Comparison of ENCODE assay signal across 8 cellular contexts in genomic region chr10:78211476-78212110, GRCh38.
DNase-seq lines count a peak whose midpoint lies in the region; ATAC-seq and TF ChIP-seq lines count a peak whose summit lies in the region.

No MANE protein-coding gene starts in this region.

- peak in 1 of 2 experiments; percentile 58 for DNase-seq in Caco-2
- DNase-seq in HL-60 (ENCODE audit: low read depth in 1 of 2, low spot score in 1 of 2): peak in 1 of 2 experiments; percentile 59
- peak; percentile 21 for DNase-seq in T1000 (lab: John Stamatoyannopoulos, UW)
- peak; percentile 39 to 78 for DNase-seq in foreskin fibroblast
- DNase-seq in posterior cingulate gyrus: peak in 8 of 10 donors; percentile 29 to 95 (median 72)
- DNase-seq in activated gamma-delta T cell (lab: John Stamatoyannopoulos, UW): no peak

- POLR2A ChIA-PET in Caco-2 (lab: Charles Lee): no interaction called here

- BruUV-seq in Caco-2 (replicated peaks; lab: Mats Ljungman, UMichigan): no TSS peak

- H3K9me3 Mint-ChIP-seq in Caco-2 (ENCODE audit: unreplicated experiment): no peaks in the 10 kb centered on the region

- no peaks in the 10 kb centered on the region for H3K4me1 ChIP-seq in Caco-2

- H3K27ac ChIP-seq in HL-60 (replicated peaks): no peak overlapping the region

- no peaks in the 10 kb centered on the region for H3K4me1 Mint-ChIP-seq in Caco-2 (ENCODE audit: low read depth, unreplicated experiment)

- ATAC-seq in HG03439 (IDR thresholded peaks at IDR 0.05; ENCODE audit: unreplicated experiment) (no peak), HG02973 (IDR thresholded peaks at IDR 0.05; ENCODE audit: unreplicated experiment) (no peak)

- no peaks in the 10 kb centered on the region for H3K9me3 ChIP-seq in Caco-2

- H3K36me3 Mint-ChIP-seq in Caco-2 (ENCODE audit: insufficient read depth, unreplicated experiment): no peaks in the 10 kb centered on the region

- no peak overlapping the region for H3K4me3 ChIP-seq in Caco-2 (ENCODE audit: low read depth, low read length)
- no peak overlapping the region for H3K4me3 ChIP-seq in HL-60 (replicated peaks; ENCODE audit: insufficient read depth, low read length)
- no peak overlapping the region for H3K4me3 ChIP-seq in foreskin fibroblast (ENCODE audit: low read depth in 1 of 2, low read length in 2 of 2)

- H3K27me3 ChIP-seq in Caco-2 (replicated peaks; ENCODE audit: control insufficient read depth, insufficient read depth, low read length) (no peaks in the 10 kb centered on the region; the same call in 1 of the 2 replicates), HL-60 (ENCODE audit: insufficient read depth, poor library complexity, severe bottlenecking) (no peaks in the 10 kb centered on the region)

- TF ChIP-seq CTCF in Caco-2 (IDR thresholded peaks at IDR 0.05; ENCODE audit: insufficient read depth in 1 of 2, low read depth in 1 of 2, low read length in 1 of 2, severe bottlenecking in 1 of 2, unreplicated experiment in 1 of 2): peak; percentile 36 to 75
- TF ChIP-seq CTCF in HL-60 (IDR thresholded peaks at IDR 0.05; ENCODE audit: insufficient read depth, low read length): peak; percentile 56
- TF ChIP-seq CTCF in foreskin fibroblast (IDR thresholded peaks at IDR 0.05; ENCODE audit: low read depth, low read length): peak; percentile 75

- H3K4me3 Mint-ChIP-seq in Caco-2 (ENCODE audit: unreplicated experiment): no peak overlapping the region

- H3K36me3 ChIP-seq in Caco-2 (ENCODE audit: control insufficient read depth, insufficient read depth, low read length): no peaks in the 10 kb centered on the region

- H3K27ac Mint-ChIP-seq in Caco-2 (ENCODE audit: unreplicated experiment): no peak overlapping the region

- no peaks in the 10 kb centered on the region for H3K27me3 Mint-ChIP-seq in Caco-2 (ENCODE audit: insufficient read depth, unreplicated experiment)

- intact Hi-C loops in Caco-2 (cut with micrococcal nuclease; ENCODE audit: unreplicated experiment): loop anchor here (1.0 to 5.0 kb wide), 3 partner anchors 91 to 861 kb away; no protein-coding TSS in a partner anchor
- intact Hi-C loops in posterior cingulate gyrus (cut with DNase I): loop anchor here (2.0 to 5.0 kb wide), 3 partner anchors 91 to 985 kb away; no protein-coding TSS in a partner anchor

- CTCF ChIA-PET in Caco-2 (lab: Charles Lee): interaction anchor here (0.7 to 2.1 kb wide), 2 partner anchors 91 to 103 kb away, joined by 3 to 9 read pairs; no protein-coding TSS in a partner anchor
